Comparison of ENCODE assay signal across 8 cellular contexts in genomic region chr10:52215745-52216361, GRCh38.
DNase-seq lines count a peak whose midpoint lies in the region; ATAC-seq lines count a peak whose summit lies in the region.

No MANE protein-coding gene starts in this region.

- peak in 4 of 5 donors; percentile 10 to 45 (median 19) for DNase-seq in CD8-positive, alpha-beta memory T cell
- DNase-seq in NCI-H2107 (lab: John Stamatoyannopoulos, UW) (peak; percentile 15), fibroblast of gingiva (ENCODE audit: low read depth) (peak; percentile 54), non-pigmented ciliary epithelial cell (ENCODE audit: low read depth) (peak; percentile 40), NCI-H2029 treated with DMSO at 0.1 percent for 48 hours (lab: John Stamatoyannopoulos, UW) (no peak)
- DNase-seq in activated CD4-positive, alpha-beta T cell treated with anti-CD3 and anti-CD28 coated beads for 4 hours: peak; percentile 18 to 23

- H3K4me3 Mint-ChIP-seq in CD8-positive, alpha-beta memory T cell: no peak overlapping the region

- H3K27me3 ChIP-seq in CD8-positive, alpha-beta memory T cell (ENCODE audit: insufficient read depth, low read length, poor library complexity, severe bottlenecking): no peaks in the 10 kb centered on the region

- no peaks in the 10 kb centered on the region for H3K36me3 Mint-ChIP-seq in CD8-positive, alpha-beta memory T cell

- H3K9me3 ChIP-seq in CD8-positive, alpha-beta memory T cell (ENCODE audit: low read length): no peaks in the 10 kb centered on the region

- H3K9me3 Mint-ChIP-seq in CD8-positive, alpha-beta memory T cell: no peaks in the 10 kb centered on the region

- H3K36me3 ChIP-seq in CD8-positive, alpha-beta memory T cell (ENCODE audit: insufficient read depth, low read length): no peaks in the 10 kb centered on the region

- H3K4me1 ChIP-seq in CD8-positive, alpha-beta memory T cell (ENCODE audit: insufficient read depth, low read length): no peaks in the 10 kb centered on the region

- no peaks in the 10 kb centered on the region for H3K27me3 Mint-ChIP-seq in CD8-positive, alpha-beta memory T cell

- no peak overlapping the region for H3K4me3 ChIP-seq in CD8-positive, alpha-beta memory T cell (ENCODE audit: low read length)

- POLR2A ChIA-PET in CD8-positive, alpha-beta memory T cell (lab: Charles Lee): no interaction called here

- CTCF ChIA-PET in CD8-positive, alpha-beta memory T cell (lab: Charles Lee): no interaction called here

- peak; percentile 88 for ATAC-seq in GM18520 (IDR thresholded peaks at IDR 0.05; ENCODE audit: unreplicated experiment)
- ATAC-seq in HG02943 (IDR thresholded peaks at IDR 0.05; ENCODE audit: low read depth, unreplicated experiment): peak; percentile 72

- H3K4me1 Mint-ChIP-seq in CD8-positive, alpha-beta memory T cell: no peaks in the 10 kb centered on the region

- H3K27ac ChIP-seq in CD8-positive, alpha-beta memory T cell (ENCODE audit: low read depth, low read length): no peak overlapping the region

- no peak overlapping the region for H3K27ac Mint-ChIP-seq in CD8-positive, alpha-beta memory T cell
